Comparison of ENCODE assay signal across 23 cellular contexts in the genomic region with DNA sequence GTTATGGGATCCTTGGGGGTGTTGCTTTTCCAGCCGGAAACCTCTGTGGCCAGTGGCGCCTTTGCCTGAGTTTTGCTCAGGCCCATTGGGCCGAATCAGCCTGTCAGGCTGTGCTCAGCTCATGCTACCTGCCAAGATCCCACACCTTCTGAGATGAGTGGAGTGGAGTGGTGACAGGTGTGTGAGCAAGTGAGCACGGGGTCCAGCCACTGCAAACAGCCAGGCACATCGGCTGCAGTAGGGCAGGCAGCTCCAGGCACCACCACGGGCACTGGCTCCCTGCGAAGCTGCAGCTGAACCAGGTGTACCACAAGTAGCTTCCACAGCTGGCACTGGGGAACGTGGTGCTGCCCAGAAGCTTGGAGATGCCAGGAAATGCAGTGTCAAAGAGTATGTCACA.
"Had no signal": no experiment of that assay in that cellular context is flagged by ENCODE, and none has a peak within 500 bp of the region (broad histone marks: within the 10 kb centered on the region; RNA-seq: fewer than 3 reads in every experiment).

No MANE protein-coding gene starts in this region.

- H3K27me3 ChIP-seq: brain microvascular endothelial cell, cardiac muscle cell had no signal

- H3K27ac ChIP-seq: brain microvascular endothelial cell, cardiac muscle cell had no signal

- H3K27me3 Mint-ChIP-seq: activated CD4-positive, alpha-beta memory T cell treated with anti-CD3 and anti-CD28 coated beads for 36 hours; activated CD4-positive, alpha-beta T cell treated with anti-CD3 and anti-CD28 coated beads, Interleukin-2, amount 10 ng/mL, durations not matched to agents 7 days and 5 days; activated naive CD8-positive, alpha-beta T cell; activated T-helper 17 cell treated with anti-CD3 and anti-CD28 coated beads, Interleukin-2, amount 50 U/mL, for 72 hours had no signal

- DNase-seq: activated CD4-positive, alpha-beta memory T cell treated with anti-CD3 and anti-CD28 coated beads for 36 hours; activated CD4-positive, alpha-beta T cell treated with anti-CD3 and anti-CD28 coated beads, Interleukin-2, amount 10 ng/mL, durations not matched to agents 7 days and 5 days; activated CD4-positive, CD25-positive, alpha-beta regulatory T cell treated with anti-CD3 and anti-CD28 coated beads, Interleukin-2, amount 50 U/mL, for 72 hours; activated gamma-delta T cell; activated naive CD4-positive, alpha-beta T cell treated with anti-CD3 and anti-CD28 coated beads for 36 hours; activated T-cell treated with anti-CD3 and anti-CD28 coated beads for 4 hours; activated T-cell treated with anti-CD3 and anti-CD28 coated beads, Interleukin-2, amount 50 U/mL, for 48 hours; amygdala; brain microvascular endothelial cell; KG1; NCI-H1048; NCI-H146; NCI-H1930; NCI-H2171; NCI-H2227 treated with DMSO at 0.1 percent for 48 hours; NCI-H446 treated with DMSO at 0.1 percent for 48 hours; NCI-H526 treated with DMSO at 0.1 percent for 48 hours; NCI-H82; SHP77 treated with DMSO at 0.1 percent for 48 hours had no signal

- H3K36me3 ChIP-seq: brain microvascular endothelial cell, cardiac muscle cell had no signal

- H3K4me1 Mint-ChIP-seq: activated CD4-positive, alpha-beta T cell treated with anti-CD3 and anti-CD28 coated beads, Interleukin-2, amount 10 ng/mL, durations not matched to agents 7 days and 5 days; activated T-helper 17 cell treated with anti-CD3 and anti-CD28 coated beads, Interleukin-2, amount 50 U/mL, for 72 hours had no signal

- H3K4me3 Mint-ChIP-seq: activated CD4-positive, alpha-beta memory T cell treated with anti-CD3 and anti-CD28 coated beads for 36 hours; activated CD4-positive, alpha-beta T cell treated with anti-CD3 and anti-CD28 coated beads, Interleukin-2, amount 10 ng/mL, durations not matched to agents 7 days and 5 days; activated naive CD4-positive, alpha-beta T cell treated with anti-CD3 and anti-CD28 coated beads for 36 hours; activated naive CD8-positive, alpha-beta T cell; activated T-helper 17 cell treated with anti-CD3 and anti-CD28 coated beads, Interleukin-2, amount 50 U/mL, for 72 hours; T-helper 1 cell treated with Interleukin-12 subunit alpha and Interleukin-12 subunit beta and Interleukin-4 antibody, amounts not matched to agents 30 μg/mL and 1 μg/mL, for 36 hours had no signal

- H3K27ac Mint-ChIP-seq: activated CD4-positive, alpha-beta memory T cell treated with anti-CD3 and anti-CD28 coated beads for 36 hours; activated CD4-positive, alpha-beta T cell treated with anti-CD3 and anti-CD28 coated beads, Interleukin-2, amount 10 ng/mL, durations not matched to agents 7 days and 5 days; activated naive CD4-positive, alpha-beta T cell treated with anti-CD3 and anti-CD28 coated beads for 36 hours; activated naive CD8-positive, alpha-beta T cell; activated T-helper 17 cell treated with anti-CD3 and anti-CD28 coated beads, Interleukin-2, amount 50 U/mL, for 72 hours; T-helper 1 cell treated with Interleukin-12 subunit alpha and Interleukin-12 subunit beta and Interleukin-4 antibody, amounts not matched to agents 30 μg/mL and 1 μg/mL, for 36 hours had no signal

- H3K4me3 ChIP-seq: cardiac muscle cell had no signal

- H3K9me3 Mint-ChIP-seq: activated CD4-positive, alpha-beta memory T cell treated with anti-CD3 and anti-CD28 coated beads for 36 hours; activated CD4-positive, alpha-beta T cell treated with anti-CD3 and anti-CD28 coated beads, Interleukin-2, amount 10 ng/mL, durations not matched to agents 7 days and 5 days; activated naive CD4-positive, alpha-beta T cell treated with anti-CD3 and anti-CD28 coated beads for 36 hours; activated T-helper 17 cell treated with anti-CD3 and anti-CD28 coated beads, Interleukin-2, amount 50 U/mL, for 72 hours; T-helper 1 cell treated with Interleukin-12 subunit alpha and Interleukin-12 subunit beta and Interleukin-4 antibody, amounts not matched to agents 30 μg/mL and 1 μg/mL, for 36 hours had no signal
